ENCODE assay signal across 10 cellular contexts in the genomic region with DNA sequence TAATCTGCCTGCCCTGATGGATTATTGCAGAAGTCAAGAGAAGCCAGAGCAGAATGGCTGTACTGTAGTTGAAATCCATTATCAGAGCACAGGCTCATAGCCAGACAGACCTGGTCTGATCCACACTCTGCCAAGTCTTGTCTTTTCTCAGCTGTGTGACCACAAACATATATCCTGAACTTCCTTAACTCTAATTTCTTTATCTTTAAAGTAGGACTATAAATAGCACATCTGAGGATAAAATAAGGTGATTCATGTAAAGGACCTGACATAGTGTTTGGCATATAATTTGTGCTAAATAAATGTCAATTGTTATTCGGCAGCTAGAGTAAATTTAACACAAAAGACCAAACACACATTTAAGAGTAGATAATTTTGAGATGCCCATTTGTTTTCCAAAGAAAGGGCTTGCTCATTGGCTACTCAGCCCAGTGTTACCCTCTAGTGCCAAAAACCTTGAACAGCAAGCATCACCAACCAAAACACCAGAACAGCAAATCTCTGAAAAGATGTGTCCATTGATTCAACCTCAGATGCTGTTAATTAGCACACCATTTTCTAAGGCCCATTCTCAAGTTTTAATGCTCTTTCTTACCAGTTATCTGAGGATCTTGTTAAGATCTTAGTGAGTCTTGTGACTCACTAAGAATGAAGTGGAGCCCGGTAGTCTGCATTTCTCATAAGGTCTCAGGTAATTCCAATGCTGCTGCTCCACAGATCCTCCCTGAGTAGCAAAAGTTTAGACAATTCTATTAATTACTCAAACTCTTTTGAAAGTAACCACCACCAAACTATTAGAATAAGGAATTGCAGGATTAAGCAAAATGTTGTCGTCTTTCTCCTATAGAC.
DNase-seq lines count a peak whose midpoint lies in the region; ATAC-seq and TF ChIP-seq lines count a peak whose summit lies in the region.
"Had no signal": no experiment of that assay in that cellular context is flagged by ENCODE, and none has a peak within 500 bp of the region (broad histone marks: within the 10 kb centered on the region; RNA-seq: fewer than 3 reads in every experiment).

No MANE protein-coding gene starts in this region.

- POLR2A ChIA-PET in HEK293 (lab: Yijun Ruan, JAX) = no interaction called here

- H3K4me1 ChIP-seq in BE2C (no peaks in the 10 kb centered on the region), HEK293 (ENCODE audit: control insufficient read depth, insufficient read depth, low read length) (no peaks in the 10 kb centered on the region), colonic mucosa (no peaks in the 10 kb centered on the region)
- H3K4me1 ChIP-seq: Peyer's patch had no signal

- ATAC-seq in HG02798 (IDR thresholded peaks at IDR 0.05; ENCODE audit: poor library complexity, unreplicated experiment) = no peak
- ATAC-seq: mucosa of descending colon had no signal

- no peaks in the 10 kb centered on the region for H3K9me3 ChIP-seq in BE2C
- no peaks in the 10 kb centered on the region for H3K9me3 ChIP-seq in HEK293 (ENCODE audit: control insufficient read depth, insufficient read depth, low read depth, low read length)
- H3K9me3 ChIP-seq in colonic mucosa = no peaks in the 10 kb centered on the region
- H3K9me3 ChIP-seq: mucosa of descending colon, Peyer's patch had no signal

- intact Hi-C loops in colonic mucosa (cut with DNase I) = no loop called here

- CTCF ChIA-PET in HEK293 (lab: Yijun Ruan, JAX) = interaction anchor here (0.9 to 1.3 kb wide), 5 partner anchors 9 to 577 kb away, joined by 3 to 4 read pairs (median 3); no protein-coding TSS in a partner anchor

- DNase-seq in BE2C (no peak), amniotic epithelial cell (ENCODE audit: low read depth) (peak; percentile 72), iris pigment epithelial cell (ENCODE audit: low read depth) (peak; percentile 46), colonic mucosa (no peak), activated gamma-delta T cell treated with Interleukin-2 at 50 U/mL for 16 hours (no peak)
- DNase-seq in stimulated activated CD4-positive, alpha-beta T cell treated with anti-CD3 and anti-CD28 coated beads, Interleukin-1b, Interleukin-23, amount 100 ng/mL, for 48 hours = no peak
- DNase-seq: Peyer's patch had no signal

- TF ChIP-seq CTCF in BE2C (IDR thresholded peaks at IDR 0.05; ENCODE audit: low read depth, low read length) (0 out of 2 replicates have a peak, but pooled peaks have one; percentile 4), HEK293 (tag by site-specific recombination; IDR thresholded peaks at IDR 0.05) (no peak), colonic mucosa (IDR thresholded peaks at IDR 0.05) (no peak)

- H3K27ac ChIP-seq in HEK293 (ENCODE audit: extremely low read depth, low read depth, low read length) = no peak overlapping the region
- no peak overlapping the region for H3K27ac ChIP-seq in colonic mucosa
- H3K27ac ChIP-seq: Peyer's patch had no signal

- H3K9ac ChIP-seq in colonic mucosa (ENCODE audit: low read depth in 2 of 2, low read length in 2 of 2) = no peak overlapping the region

- H3K4me3 ChIP-seq in BE2C (ENCODE audit: low read depth, low read length) = no peak overlapping the region
- H3K4me3 ChIP-seq in HEK293 (ENCODE audit: low read depth, low read length) = no peak overlapping the region
- no peak overlapping the region for H3K4me3 ChIP-seq in colonic mucosa
- H3K4me3 ChIP-seq: mucosa of descending colon, Peyer's patch had no signal

- H3K27me3 ChIP-seq in BE2C (no peaks in the 10 kb centered on the region), colonic mucosa (no peaks in the 10 kb centered on the region)
- H3K27me3 ChIP-seq: Peyer's patch had no signal

- H3K36me3 ChIP-seq in BE2C = no peaks in the 10 kb centered on the region
- no peaks in the 10 kb centered on the region for H3K36me3 ChIP-seq in HEK293 (ENCODE audit: control insufficient read depth in 2 of 2, insufficient read depth in 1 of 2, low read length in 2 of 2)
- no peaks in the 10 kb centered on the region for H3K36me3 ChIP-seq in colonic mucosa
- H3K36me3 ChIP-seq: Peyer's patch had no signal

TF ChIP-seq in HEK293, 187 proteins besides CTCF, POLR2A, EP300 and RAD21:
- TF ChIP-seq ZNF132 (tag by site-specific recombination; IDR thresholded peaks at IDR 0.05; ENCODE audit: borderline replicate concordance) = no peak
- TF ChIP-seq ZNF654 (tag by site-specific recombination; IDR thresholded peaks at IDR 0.05; ENCODE audit: low read depth) = peak; percentile 33
- no peak for TF ChIP-seq ZNF211 (tag by site-specific recombination; IDR thresholded peaks at IDR 0.05; ENCODE audit: low read depth)

Comparison
In these comparisons a context has a peak if more than half of its experiments do, and no peak if none do; other contexts are left out.
1. DNase-seq: peak in amniotic epithelial cell (single experiment) and iris pigment epithelial cell (single experiment); none in BE2C (single experiment), stimulated activated CD4-positive, alpha-beta T cell treated with anti-CD3 and anti-CD28 coated beads, Interleukin-1b, Interleukin-23, amount 100 ng/mL, for 48 hours (single experiment), colonic mucosa (single experiment) and activated gamma-delta T cell treated with Interleukin-2 at 50 U/mL for 16 hours (single experiment).